ENCODE assay signal across 8 cellular contexts in genomic region chr3:143118630-143119008, GRCh38. TPM values are rescaled to one million over a fixed set of nuclear protein-coding genes. Genes with fewer than 3 reads are reported as not detected.
A peak's percentile ranks its signal among the peaks of the same experiment; 100 is the strongest.
DNase-seq lines count a peak whose midpoint lies in the region; ATAC-seq and TF ChIP-seq lines count a peak whose summit lies in the region.

No MANE protein-coding gene starts in this region.

- H3K4me2 ChIP-seq in mesenchymal stem cell (ENCODE audit: low read length, poor library complexity, severe bottlenecking): peak overlapping the region; percentile 81

- H2BK12ac ChIP-seq in mesenchymal stem cell (ENCODE audit: low read length in 2 of 2): peak overlapping the region in 1 of 2 experiments; percentile 27

- peak overlapping the region; percentile 93 for H3K9ac ChIP-seq in mesenchymal stem cell (ENCODE audit: low read length)

- ATAC-seq in upper lobe of right lung: no peak

- H2BK120ac ChIP-seq in mesenchymal stem cell (ENCODE audit: low read depth, low read length): peak overlapping the region; percentile 42

- H3K14ac ChIP-seq in mesenchymal stem cell (ENCODE audit: low read length in 2 of 2): no peak overlapping the region

- H3K36me3 ChIP-seq in left ventricle myocardium inferior (peaks cover 3% of the 10 kb centered on the region), mesenchymal stem cell (ENCODE audit: control insufficient read depth in 1 of 2, insufficient read depth in 2 of 2, low read depth in 1 of 2, low read length in 2 of 2) (peaks cover 13 to 18% of the 10 kb centered on the region in 2 experiments), upper lobe of right lung (no peaks in the 10 kb centered on the region), adrenal gland (replicated peaks in 1 of 2) (no peaks in the 10 kb centered on the region)

- DNase-seq in left ventricle myocardium inferior (no peak), cardiac septum (ENCODE audit: low spot score) (no peak), astrocyte of the spinal cord (ENCODE audit: low read depth, low spot score) (no peak), mesenchymal stem cell (no peak), upper lobe of right lung (no peak), nucleus accumbens (lab: John Stamatoyannopoulos, UW) (no peak), NCI-H2081 (lab: John Stamatoyannopoulos, UW) (no peak), adrenal gland (no peak)

- peak overlapping the region; percentile 84 for H4K8ac ChIP-seq in mesenchymal stem cell (ENCODE audit: low read length)

- H2BK15ac ChIP-seq in mesenchymal stem cell (ENCODE audit: low read depth, poor library complexity, severe bottlenecking): no peak overlapping the region

- H2AK5ac ChIP-seq in mesenchymal stem cell (ENCODE audit: low read length, severe bottlenecking): no peak overlapping the region

- intact Hi-C loops in left ventricle myocardium inferior (cut with micrococcal nuclease): no loop called here
- intact Hi-C loops in cardiac septum (cut with DNase I): no loop called here
- intact Hi-C loops in upper lobe of right lung (cut with DNase I): no loop called here
- intact Hi-C loops in adrenal gland (cut with DNase I): no loop called here

- 37% methylated on average over 9 of the region's 13 CpGs for WGBS in mesenchymal stem cell
- WGBS in adrenal gland, 4 donors: 41 to 53% (median 50%) methylated on average over 13 of the region's 13 CpGs

- H3K27me3 ChIP-seq in left ventricle myocardium inferior (ENCODE audit: low read depth): peaks cover 54% of the 10 kb centered on the region
- peaks cover 0 to 3% of the 10 kb centered on the region in 2 experiments for H3K27me3 ChIP-seq in mesenchymal stem cell (ENCODE audit: control insufficient read depth in 1 of 2, insufficient read depth in 1 of 2, low read length in 2 of 2)
- peaks cover 6% of the 10 kb centered on the region for H3K27me3 ChIP-seq in upper lobe of right lung
- peaks cover 17% of the 10 kb centered on the region for H3K27me3 ChIP-seq in adrenal gland

- H3K27ac ChIP-seq in left ventricle myocardium inferior (replicated peaks) (no peak overlapping the region), mesenchymal stem cell (ENCODE audit: low read length, poor library complexity, severe bottlenecking) (peak overlapping the region; percentile 94), upper lobe of right lung (no peak overlapping the region), adrenal gland (peak overlapping the region in 1 of 5 donors; percentile 81)

- H3K4me3 ChIP-seq in left ventricle myocardium inferior (peak overlapping the region; percentile 79), astrocyte of the spinal cord (ENCODE audit: low read depth, low read length) (peak overlapping the region; percentile 82), mesenchymal stem cell (ENCODE audit: insufficient read depth in 1 of 2, low read depth in 1 of 2, low read length in 2 of 2) (peak overlapping the region; percentile 96 to 98), upper lobe of right lung (peak overlapping the region; percentile 89), adrenal gland (peak overlapping the region in 1 of 4 donors; percentile 59)

- H3K18ac ChIP-seq in mesenchymal stem cell (ENCODE audit: low read depth in 1 of 2, low read length in 2 of 2): peak overlapping the region in 1 of 2 experiments; percentile 99

- in situ Hi-C loops in astrocyte of the spinal cord (cut with HindIII; ENCODE audit: low sequenced_read_pairs): no loop called here

- H2BK5ac ChIP-seq in mesenchymal stem cell (ENCODE audit: low read depth, low read length, poor library complexity, severe bottlenecking): no peak overlapping the region

- TF ChIP-seq CTCF in left ventricle myocardium inferior (IDR thresholded peaks at IDR 0.05; ENCODE audit: borderline replicate concordance) (no peak), astrocyte of the spinal cord (IDR thresholded peaks at IDR 0.05; ENCODE audit: low read depth, low read length) (no peak), upper lobe of right lung (IDR thresholded peaks at IDR 0.05) (no peak), adrenal gland (IDR thresholded peaks at IDR 0.05) (no peak)

- H3K79me1 ChIP-seq in mesenchymal stem cell (replicated peaks; ENCODE audit: low read length, poor library complexity, severe bottlenecking): peaks cover 20% of the 10 kb centered on the region

- TF ChIP-seq POLR2A in adrenal gland (IDR thresholded peaks at IDR 0.05): no peak

- H3K4me1 ChIP-seq in left ventricle myocardium inferior: peaks cover 30% of the 10 kb centered on the region
- peaks cover 19% of the 10 kb centered on the region for H3K4me1 ChIP-seq in mesenchymal stem cell (ENCODE audit: control insufficient read depth, insufficient read depth, low read depth, low read length)
- H3K4me1 ChIP-seq in upper lobe of right lung: peaks cover 12% of the 10 kb centered on the region
- H3K4me1 ChIP-seq in adrenal gland (replicated peaks in 1 of 2): peaks cover 0 to 15% of the 10 kb centered on the region in 2 donors

- H3K4ac ChIP-seq in mesenchymal stem cell (ENCODE audit: low read depth in 1 of 2, low read length in 2 of 2): peak overlapping the region in 1 of 2 experiments; percentile 93

- H2AFZ ChIP-seq in mesenchymal stem cell (ENCODE audit: low read depth, low read length): no peak overlapping the region

- H3K9me3 ChIP-seq in left ventricle myocardium inferior (replicated peaks): no peaks in the 10 kb centered on the region
- no peaks in the 10 kb centered on the region for H3K9me3 ChIP-seq in mesenchymal stem cell (ENCODE audit: control insufficient read depth, low read length)
- H3K9me3 ChIP-seq in upper lobe of right lung: no peaks in the 10 kb centered on the region
- H3K9me3 ChIP-seq in adrenal gland (replicated peaks in 1 of 3): no peaks in the 10 kb centered on the region

- peak overlapping the region; percentile 83 for H4K91ac ChIP-seq in mesenchymal stem cell (ENCODE audit: low read length)

- H3K23ac ChIP-seq in mesenchymal stem cell (ENCODE audit: low read length in 2 of 2): no peak overlapping the region

RNA-seq across cellular contexts. Expression of gene CHST2, which starts 1.0 kb away (rescaled TPM):
- total RNA-seq in left ventricle myocardium inferior: 1.8 TPM
- total RNA-seq in cardiac septum: 2.4 TPM
- 42.8 TPM for polyA plus RNA-seq in mesenchymal stem cell (2013, experiment 1 of 2)
- polyA plus RNA-seq in mesenchymal stem cell (2013, experiment 2 of 2): 43.5 TPM
- 8.2 TPM for total RNA-seq in upper lobe of right lung
- total RNA-seq in adrenal gland: 10 to 100 TPM in 3 of 8 donors, 1 to 10 TPM in 5; 2.7 to 11.4 (median 3.8) TPM
- polyA plus RNA-seq in adrenal gland: 1 to 10 TPM; 1.9 to 2.8 (median 2.2) TPM
